ENCODE assay signal across 17 cellular contexts in genomic region chr15:33142708-33143107, GRCh38. TPM values are rescaled to one million over a fixed set of nuclear protein-coding genes. Genes with fewer than 3 reads are reported as not detected.
DNase-seq lines count a peak whose midpoint lies in the region; ATAC-seq and TF ChIP-seq lines count a peak whose summit lies in the region.
"Had no signal": no experiment of that assay in that cellular context is flagged by ENCODE, and none has a peak within 500 bp of the region (broad histone marks: within the 10 kb centered on the region; RNA-seq: fewer than 3 reads in every experiment).

No MANE protein-coding gene starts in this region.

- peaks cover 6% of the 10 kb centered on the region; the same call in 1 of the 2 replicates for H3K27me3 Mint-ChIP-seq in HFFc6 (ENCODE audit: insufficient read depth)

- H2BK120ac ChIP-seq in trophoblast cell (ENCODE audit: insufficient read depth, low read length, poor library complexity) = no peak overlapping the region

- DNase-seq in left colon (no peak), HFFc6 (no peak), trophoblast cell (no peak), colonic mucosa (no peak)
- DNase-seq in effector CD4-positive, alpha-beta T cell = no peak
- DNase-seq: activated CD4-positive, alpha-beta memory T cell treated with anti-CD3 and anti-CD28 coated beads for 36 hours; Calu3; head of caudate nucleus; NCI-H2227 treated with DMSO at 0.1 percent for 48 hours; ovary; stimulated activated naive B cell treated with anti-CD40 and anti-IgM and Interleukin-4, amounts not matched to agents 10 μg/mL and 1 μg/mL and 100 μg/mL, for 72 hours had no signal

- H3K4me3 ChIP-seq in trophoblast cell (ENCODE audit: low read depth, low read length) (no peak overlapping the region), colonic mucosa (no peak overlapping the region)
- H3K4me3 ChIP-seq: ovary, SJSA1 had no signal

- H3K27ac ChIP-seq in trophoblast cell (ENCODE audit: low read depth, low read length) = no peak overlapping the region
- H3K27ac ChIP-seq in colonic mucosa = no peak overlapping the region
- H3K27ac ChIP-seq: KMS-11, ovary, SJSA1 had no signal

- intact Hi-C loops in left colon (cut with DNase I, micrococcal nuclease) = no loop called here
- intact Hi-C loops in colonic mucosa (cut with DNase I) = no loop called here

- no peak overlapping the region for H4K91ac ChIP-seq in trophoblast cell (ENCODE audit: low read depth, low read length)

- no peak overlapping the region for H2AK5ac ChIP-seq in trophoblast cell (ENCODE audit: low read length)

- ATAC-seq in GM18867 (IDR thresholded peaks at IDR 0.05; ENCODE audit: unreplicated experiment) (peak; percentile 65), GM21619 (IDR thresholded peaks at IDR 0.05; ENCODE audit: unreplicated experiment) (peak; percentile 84), HG03521 (IDR thresholded peaks at IDR 0.05; ENCODE audit: unreplicated experiment) (peak; percentile 56), left colon (peak; percentile 95)
- ATAC-seq: stimulated activated naive B cell treated with anti-CD40 and anti-IgM and Interleukin-4, amounts not matched to agents 10 μg/mL and 1 μg/mL and 100 μg/mL, for 72 hours had no signal

- H2BK5ac ChIP-seq in trophoblast cell (ENCODE audit: low read depth, low read length, poor library complexity) = no peak overlapping the region

- no peak overlapping the region for H4K8ac ChIP-seq in trophoblast cell (ENCODE audit: low read depth, low read length)

- peaks cover 11% of the 10 kb centered on the region for H3K36me3 Mint-ChIP-seq in HFFc6 (ENCODE audit: low read depth)
- H3K36me3 Mint-ChIP-seq: activated CD4-positive, alpha-beta memory T cell treated with anti-CD3 and anti-CD28 coated beads for 36 hours; stimulated activated naive B cell treated with anti-CD40 and anti-IgM and Interleukin-4, amounts not matched to agents 10 μg/mL and 1 μg/mL and 100 μg/mL, for 72 hours had no signal

- H3K36me3 ChIP-seq in trophoblast cell (ENCODE audit: control insufficient read depth in 1 of 2, insufficient read depth in 2 of 2, low read length in 2 of 2) (no peaks in the 10 kb centered on the region), colonic mucosa (no peaks in the 10 kb centered on the region)
- H3K36me3 ChIP-seq: ovary, SJSA1 had no signal

- no peak overlapping the region for H3K4me2 ChIP-seq in trophoblast cell (ENCODE audit: low read length)
- H3K4me2 ChIP-seq: KMS-11 had no signal

- peaks cover 27% of the 10 kb centered on the region for H3K4me1 Mint-ChIP-seq in HFFc6 (ENCODE audit: low read depth)
- H3K4me1 Mint-ChIP-seq: stimulated activated naive B cell treated with anti-CD40 and anti-IgM and Interleukin-4, amounts not matched to agents 10 μg/mL and 1 μg/mL and 100 μg/mL, for 72 hours had no signal

- peaks cover 14% of the 10 kb centered on the region for H3K79me1 ChIP-seq in trophoblast cell (ENCODE audit: low read length)

- H3K27me3 ChIP-seq in trophoblast cell (ENCODE audit: insufficient read depth, low read length) = no peaks in the 10 kb centered on the region
- H3K27me3 ChIP-seq in colonic mucosa = no peaks in the 10 kb centered on the region
- H3K27me3 ChIP-seq: ovary had no signal

- H2BK12ac ChIP-seq in trophoblast cell (ENCODE audit: low read length) = no peak overlapping the region

- H3K4ac ChIP-seq in trophoblast cell (ENCODE audit: low read depth, low read length) = no peak overlapping the region

- no peak overlapping the region for H3K9ac ChIP-seq in trophoblast cell (ENCODE audit: low read length)
- no peak overlapping the region for H3K9ac ChIP-seq in colonic mucosa (ENCODE audit: low read depth in 2 of 2, low read length in 2 of 2)
- H3K9ac ChIP-seq: KMS-11 had no signal

- H3K79me2 ChIP-seq in trophoblast cell (ENCODE audit: control insufficient read depth, insufficient read depth, low read length, poor library complexity) = peaks cover 1% of the 10 kb centered on the region

- H3K9me3 ChIP-seq in trophoblast cell (ENCODE audit: insufficient read depth, low read depth, low read length) = no peaks in the 10 kb centered on the region
- H3K9me3 ChIP-seq in colonic mucosa = no peaks in the 10 kb centered on the region
- H3K9me3 ChIP-seq: ovary, SJSA1 had no signal

- no peak overlapping the region for H3K4me3 Mint-ChIP-seq in HFFc6
- H3K4me3 Mint-ChIP-seq: activated CD4-positive, alpha-beta memory T cell treated with anti-CD3 and anti-CD28 coated beads for 36 hours; activated T-helper 1 cell treated with anti-CD3 and anti-CD28 coated beads, Interleukin-12 subunit alpha, Interleukin-12 subunit beta, Interleukin-2, Interleukin-4 antibody, amounts not matched to agents 30 ng/mL and 10 ng/mL and 1 ng/mL, durations not matched to agents 14 hours and 24 hours and 36 hours; stimulated activated naive B cell treated with anti-CD40 and anti-IgM and Interleukin-4, amounts not matched to agents 10 μg/mL and 1 μg/mL and 100 μg/mL, for 72 hours had no signal

- no peak overlapping the region for H3K27ac Mint-ChIP-seq in HFFc6
- H3K27ac Mint-ChIP-seq: activated CD4-positive, alpha-beta memory T cell treated with anti-CD3 and anti-CD28 coated beads for 36 hours; activated T-helper 1 cell treated with anti-CD3 and anti-CD28 coated beads, Interleukin-12 subunit alpha, Interleukin-12 subunit beta, Interleukin-2, Interleukin-4 antibody, amounts not matched to agents 30 ng/mL and 10 ng/mL and 1 ng/mL, durations not matched to agents 14 hours and 24 hours and 36 hours; stimulated activated naive B cell treated with anti-CD40 and anti-IgM and Interleukin-4, amounts not matched to agents 10 μg/mL and 1 μg/mL and 100 μg/mL, for 72 hours had no signal

- H4K12ac ChIP-seq in trophoblast cell (ENCODE audit: low read depth, low read length) = no peak overlapping the region

- H3K23ac ChIP-seq in trophoblast cell (ENCODE audit: low read length) = no peak overlapping the region

- no peak for TF ChIP-seq CTCF in HFFc6 (IDR thresholded peaks at IDR 0.05)
- no peak for TF ChIP-seq CTCF in colonic mucosa (IDR thresholded peaks at IDR 0.05)

- H3K18ac ChIP-seq in trophoblast cell (ENCODE audit: low read length) = no peak overlapping the region

- H3K4me1 ChIP-seq in trophoblast cell (ENCODE audit: control insufficient read depth in 1 of 2, insufficient read depth in 2 of 2, low read length in 2 of 2) = peaks cover 4 to 6% of the 10 kb centered on the region in 2 experiments
- no peaks in the 10 kb centered on the region for H3K4me1 ChIP-seq in colonic mucosa
- H3K4me1 ChIP-seq: SJSA1 had no signal

- no CpG with 5 or more reads among the region's 2 CpGs for WGBS in trophoblast cell (ENCODE audit: extremely low coverage, insufficient coverage, insufficient read length)

- no peak overlapping the region for H3K14ac ChIP-seq in trophoblast cell (ENCODE audit: low read length)

- H2AFZ ChIP-seq in trophoblast cell (ENCODE audit: insufficient read depth, low read length, poor library complexity) = no peak overlapping the region

- H3K9me3 Mint-ChIP-seq in HFFc6 = peaks cover 5% of the 10 kb centered on the region; the same call in 1 of the 2 replicates
- H3K9me3 Mint-ChIP-seq: activated CD4-positive, alpha-beta memory T cell treated with anti-CD3 and anti-CD28 coated beads for 36 hours; activated T-helper 1 cell treated with anti-CD3 and anti-CD28 coated beads, Interleukin-12 subunit alpha, Interleukin-12 subunit beta, Interleukin-2, Interleukin-4 antibody, amounts not matched to agents 30 ng/mL and 10 ng/mL and 1 ng/mL, durations not matched to agents 14 hours and 24 hours and 36 hours; stimulated activated naive B cell treated with anti-CD40 and anti-IgM and Interleukin-4, amounts not matched to agents 10 μg/mL and 1 μg/mL and 100 μg/mL, for 72 hours had no signal

RNA-seq across cellular contexts. Expression of gene FMN1, which starts 51.8 kb away (rescaled TPM):
- total RNA-seq in left colon (10 to 100 TPM; 36.2 to 48.3 TPM), colonic mucosa (10 to 100 TPM; 23.5 to 32.0 TPM)
- 10 to 100 TPM in 4 of 6 experiments, 1 to 10 TPM in 2; 8.3 to 14.0 (median 12.6) TPM for total RNA-seq in HFFc6 (2021; fragmentation: NEBNext Ultra II Directional; extraction: Animal tissue kit (Norgen Biotek cat#: 25700))
- polyA plus RNA-seq in trophoblast cell (2013) = 0.81 and 1.0 TPM in 2 replicates
